ENCODE assay signal across 8 cellular contexts in the genomic region with DNA sequence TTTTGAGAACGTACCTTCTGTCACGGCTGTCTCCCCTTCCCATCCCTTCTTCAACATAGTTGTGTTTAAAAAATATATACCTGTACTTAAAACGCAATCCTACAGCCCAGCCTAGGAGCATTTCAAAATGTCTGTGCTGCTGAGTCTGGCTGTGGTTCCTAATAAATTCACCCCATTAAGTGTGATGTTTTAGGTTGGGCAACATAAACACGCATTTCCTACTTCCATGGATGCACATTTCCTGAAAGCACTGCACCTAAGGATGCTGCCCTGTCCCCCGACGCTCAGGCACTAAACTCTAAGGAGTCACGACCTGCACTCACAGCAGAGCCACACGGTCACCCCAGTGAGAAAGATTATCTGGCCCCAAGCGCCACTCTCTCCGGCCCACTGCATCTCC. TPM values are rescaled to one million over a fixed set of nuclear protein-coding genes. Genes with fewer than 3 reads are reported as not detected.
DNase-seq lines count a peak whose midpoint lies in the region; ATAC-seq, FAIRE-seq and TF ChIP-seq lines count a peak whose summit lies in the region.

No MANE protein-coding gene starts in this region.

- no peaks in the 10 kb centered on the region for H3K27me3 ChIP-seq in DOHH2 (ENCODE audit: control insufficient read depth, low read length)
- H3K27me3 ChIP-seq in H7 (ENCODE audit: control insufficient read depth, insufficient read depth, low read length): peaks cover 46% of the 10 kb centered on the region
- no peaks in the 10 kb centered on the region for H3K27me3 ChIP-seq in PC-3 (ENCODE audit: low read length)
- H3K27me3 ChIP-seq in endothelial cell of umbilical vein (ENCODE audit: control insufficient read depth in 2 of 2, insufficient read depth in 2 of 2, low read length in 2 of 2): no peaks in the 10 kb centered on the region
- peaks cover 0 to 10% (median 0%) of the 10 kb centered on the region in 3 experiments for H3K27me3 ChIP-seq in neuronal stem cell (ENCODE audit: control insufficient read depth in 3 of 3, insufficient read depth in 3 of 3, low read depth in 1 of 3, low read length in 3 of 3)

- H4K20me1 ChIP-seq in DOHH2 (ENCODE audit: control insufficient read depth, insufficient read depth, low read depth, low read length) (peaks cover 11% of the 10 kb centered on the region; the same call in 1 of the 2 replicates), PC-3 (ENCODE audit: low read length) (peaks cover 5% of the 10 kb centered on the region; the same call in 1 of the 2 replicates), endothelial cell of umbilical vein (replicated peaks; ENCODE audit: control insufficient read depth, extremely low read depth, insufficient read depth, low read length) (no peaks in the 10 kb centered on the region)

- H3K4me2 ChIP-seq in DOHH2 (ENCODE audit: low read length) (peak overlapping the region; percentile 81), PC-3 (ENCODE audit: low read length) (peak overlapping the region; percentile 87), endothelial cell of umbilical vein (ENCODE audit: insufficient read depth, low read length) (peak overlapping the region; percentile 79), neuronal stem cell (ENCODE audit: insufficient read depth, low read length, poor library complexity, severe bottlenecking) (peak overlapping the region; percentile 81)

- CTCF ChIA-PET in PC-3 (lab: Charles Lee) (no interaction called here), endothelial cell of umbilical vein (lab: Charles Lee) (interaction anchor here (1.3 to 1.6 kb wide), 3 partner anchors 120 to 223 kb away, joined by 4 to 7 read pairs (median 6); a partner anchor contains a TSS)

- no peak overlapping the region for H2BK15ac ChIP-seq in neuronal stem cell (ENCODE audit: low read length)

- no peak overlapping the region for H2BK120ac ChIP-seq in neuronal stem cell (ENCODE audit: low read depth, low read length)

- H2AFZ ChIP-seq in PC-3 (ENCODE audit: low read length) (peak overlapping the region; percentile 57), endothelial cell of umbilical vein (ENCODE audit: low read depth, low read length) (peak overlapping the region; percentile 55), neuronal stem cell (ENCODE audit: low read length) (peak overlapping the region; percentile 93)

- H3K9ac ChIP-seq in PC-3 (ENCODE audit: low read length): peak overlapping the region; percentile 88
- peak overlapping the region; percentile 96 for H3K9ac ChIP-seq in endothelial cell of umbilical vein (replicated peaks; ENCODE audit: extremely low read depth, insufficient read depth, low read length)
- peak overlapping the region; percentile 97 for H3K9ac ChIP-seq in neuronal stem cell (ENCODE audit: low read depth, low read length, poor library complexity)

- H2BK12ac ChIP-seq in neuronal stem cell (ENCODE audit: low read length): peak overlapping the region; percentile 58

- peaks cover 4% of the 10 kb centered on the region for H3K79me1 ChIP-seq in neuronal stem cell (ENCODE audit: low read depth, low read length)

- H3K4ac ChIP-seq in neuronal stem cell (ENCODE audit: low read length): no peak overlapping the region

- no peak overlapping the region for H3K18ac ChIP-seq in neuronal stem cell (ENCODE audit: low read length)

- no peaks in the 10 kb centered on the region for H3K9me2 ChIP-seq in DOHH2 (replicated peaks; ENCODE audit: control insufficient read depth, low read length)
- no peaks in the 10 kb centered on the region for H3K9me2 ChIP-seq in PC-3 (replicated peaks; ENCODE audit: low read length)

- no peak for FAIRE-seq in endothelial cell of umbilical vein (lab: Jason Lieb, UNC)
- FAIRE-seq in urothelium cell line (lab: Jason Lieb, UNC): no peak

- DNase-seq in H7: no peak
- peak; percentile 18 for DNase-seq in PC-3
- DNase-seq in endothelial cell of umbilical vein (ENCODE audit: low read depth, low spot score): peak; percentile 35
- no peak for DNase-seq in neuronal stem cell (ENCODE audit: low spot score)
- DNase-seq in urothelium cell line (ENCODE audit: low spot score): no peak
- no peak for DNase-seq in midbrain (lab: John Stamatoyannopoulos, UW)
- no peak for DNase-seq in RPMI8226

- no peak overlapping the region for H4K8ac ChIP-seq in neuronal stem cell (ENCODE audit: low read depth, low read length)

- intact Hi-C loops in PC-3 (cut with micrococcal nuclease): loop anchor here (5.0 to 10.0 kb wide), 3 partner anchors 100 to 563 kb away; no protein-coding TSS in a partner anchor
- intact Hi-C loops in endothelial cell of umbilical vein (cut with micrococcal nuclease): loop anchor here (1.0 to 5.0 kb wide), 6 partner anchors 160 to 561 kb away; a partner anchor contains a TSS

- POLR2A ChIA-PET in PC-3 (lab: Charles Lee; ENCODE audit: unreplicated experiment): no interaction called here
- POLR2A ChIA-PET in endothelial cell of umbilical vein (lab: Charles Lee): no interaction called here

- H3K9me1 ChIP-seq in endothelial cell of umbilical vein (replicated peaks; ENCODE audit: control insufficient read depth, extremely low read depth, insufficient read depth, low read length): no peaks in the 10 kb centered on the region

- TF ChIP-seq CTCF in DOHH2 (IDR thresholded peaks at IDR 0.05; ENCODE audit: low read depth, low read length, poor library complexity, severe bottlenecking): no peak
- no peak for TF ChIP-seq CTCF in PC-3 (conservative IDR thresholded peaks at IDR 0.05; ENCODE audit: low read depth, low read length)
- TF ChIP-seq CTCF in endothelial cell of umbilical vein (IDR thresholded peaks at IDR 0.05; ENCODE audit: extremely low read depth in 1 of 2, insufficient read depth in 1 of 2, low read depth in 1 of 2, low read length in 2 of 2): no peak

- H3K27ac ChIP-seq in DOHH2 (ENCODE audit: low read depth, low read length) (peak overlapping the region; percentile 85), PC-3 (ENCODE audit: low read length) (peak overlapping the region; percentile 44; the same call in 1 of the 2 replicates), endothelial cell of umbilical vein (ENCODE audit: insufficient read depth, low read depth, low read length) (peak overlapping the region; percentile 97), neuronal stem cell (replicated peaks; ENCODE audit: low read length) (no peak overlapping the region)

- peak overlapping the region; percentile 99 for H2BK5ac ChIP-seq in neuronal stem cell (ENCODE audit: low read length)

- peak overlapping the region; percentile 5 for H3K14ac ChIP-seq in neuronal stem cell (ENCODE audit: low read length)

- no peak overlapping the region for H2AK5ac ChIP-seq in neuronal stem cell (ENCODE audit: low read depth, low read length)

- no CpG with 5 or more reads among the region's 10 CpGs for WGBS in neuronal stem cell (ENCODE audit: extremely low coverage in 2 of 2, insufficient read length in 2 of 2, insufficient replicate concordance in 1 of 2), 2 donors

- H3K4me1 ChIP-seq in DOHH2 (ENCODE audit: control insufficient read depth, low read length) (peaks cover 61% of the 10 kb centered on the region), PC-3 (ENCODE audit: insufficient read depth, low read length) (peaks cover 39% of the 10 kb centered on the region), endothelial cell of umbilical vein (ENCODE audit: control insufficient read depth, extremely low read depth, insufficient read depth, low read length) (peaks cover 39% of the 10 kb centered on the region), neuronal stem cell (ENCODE audit: control insufficient read depth in 2 of 2, insufficient read depth in 1 of 2, low read depth in 1 of 2, low read length in 2 of 2) (peaks cover 5 to 32% of the 10 kb centered on the region in 2 donors)

- H3F3A ChIP-seq in DOHH2 (ENCODE audit: control insufficient read depth, insufficient read depth): peaks cover 16% of the 10 kb centered on the region
- H3F3A ChIP-seq in PC-3 (ENCODE audit: low read length, unreplicated experiment): no peaks in the 10 kb centered on the region

- H3K36me3 ChIP-seq in DOHH2 (ENCODE audit: control insufficient read depth, low read length): peaks cover 31% of the 10 kb centered on the region
- H3K36me3 ChIP-seq in H7 (replicated peaks; ENCODE audit: control insufficient read depth, insufficient read depth, low read length): no peaks in the 10 kb centered on the region
- no peaks in the 10 kb centered on the region for H3K36me3 ChIP-seq in PC-3 (ENCODE audit: low read depth, low read length)
- H3K36me3 ChIP-seq in endothelial cell of umbilical vein (ENCODE audit: control insufficient read depth in 2 of 2, extremely low read depth in 1 of 2, insufficient read depth in 2 of 2, low read length in 2 of 2): no peaks in the 10 kb centered on the region
- H3K36me3 ChIP-seq in neuronal stem cell (replicated peaks in 1 of 2; ENCODE audit: control insufficient read depth in 2 of 2, insufficient read depth in 2 of 2, low read length in 2 of 2): peaks cover 0 to 9% of the 10 kb centered on the region in 2 donors

- dilution Hi-C loops in endothelial cell of umbilical vein (cut with MboI; ENCODE audit: extremely low pct_ligation_motif_present, low sequenced_read_pairs): no loop called here

- no peak overlapping the region for H4K91ac ChIP-seq in neuronal stem cell (ENCODE audit: low read depth, low read length, poor library complexity)

- ATAC-seq in PC-3: peak; percentile 2; the same call in 1 of the 2 replicates

- peak overlapping the region; percentile 93 for H3K23ac ChIP-seq in neuronal stem cell (ENCODE audit: low read depth, low read length, poor library complexity)

- H3K79me2 ChIP-seq in DOHH2 (ENCODE audit: control insufficient read depth, low read length) (peaks cover 94% of the 10 kb centered on the region), PC-3 (ENCODE audit: low read length) (peaks cover 84% of the 10 kb centered on the region), endothelial cell of umbilical vein (ENCODE audit: control insufficient read depth, insufficient read depth, low read length) (peaks cover 63% of the 10 kb centered on the region)

- H3K9me3 ChIP-seq in DOHH2 (ENCODE audit: control insufficient read depth, insufficient read depth, low read length) (no peaks in the 10 kb centered on the region), PC-3 (ENCODE audit: low read length) (no peaks in the 10 kb centered on the region), endothelial cell of umbilical vein (replicated peaks; ENCODE audit: control insufficient read depth, insufficient read depth, low read length) (no peaks in the 10 kb centered on the region), neuronal stem cell (replicated peaks in 1 of 2; ENCODE audit: control insufficient read depth in 2 of 2, insufficient read depth in 1 of 2, low read depth in 1 of 2, low read length in 2 of 2) (peaks cover 0 to 9% of the 10 kb centered on the region in 2 donors)

- H3K4me3 ChIP-seq in DOHH2 (ENCODE audit: low read length) (peak overlapping the region; percentile 99), H7 (ENCODE audit: insufficient read depth, low read depth, low read length) (peak overlapping the region; percentile 83), PC-3 (ENCODE audit: low read length) (peak overlapping the region; percentile 96), endothelial cell of umbilical vein (replicated peaks in 1 of 3; ENCODE audit: insufficient read depth in 1 of 3, low read depth in 1 of 3, low read length in 3 of 3) (peak overlapping the region; percentile 62 to 80 (median 67)), neuronal stem cell (ENCODE audit: low read length in 2 of 2) (peak overlapping the region; percentile 82 to 96)

- TF ChIP-seq POLR2A in endothelial cell of umbilical vein (IDR thresholded peaks at IDR 0.05; ENCODE audit: low read depth, low read length): no peak

- no TSS peak for BruUV-seq in PC-3 (replicated peaks; lab: Mats Ljungman, UMichigan)
- no TSS peak for BruUV-seq in endothelial cell of umbilical vein (replicated peaks; lab: Mats Ljungman, UMichigan)

RNA-seq across cellular contexts. Expression of a gene that starts 1.2 kb away (rescaled TPM):
- 2.1 and 5.2 TPM in 2 replicates for total RNA-seq in H7 (2014; rRNA removed; shearing (Covaris generic))
- 13.9 and 25.3 TPM in 2 replicates for total RNA-seq in PC-3 (2014; rRNA removed)
- total RNA-seq in endothelial cell of umbilical vein: 19.5 and 22.7 TPM in 2 replicates
- polyA plus RNA-seq in endothelial cell of umbilical vein: 4.8 and 6.0 TPM in 2 replicates
- 8.1 and 8.4 TPM in 2 replicates for polyA plus RNA-seq in endothelial cell of umbilical vein (2011; cell fraction: cytosol; rRNA removed)
- 20.1 and 25.6 TPM in 2 replicates for polyA plus RNA-seq in endothelial cell of umbilical vein (2011; cell fraction: nucleus; rRNA removed)
- polyA plus RNA-seq in endothelial cell of umbilical vein (2012): 9.7 and 13.9 TPM in 2 replicates
- 16.8 and 18.9 TPM in 2 replicates for polyA minus RNA-seq in endothelial cell of umbilical vein
- polyA minus RNA-seq in endothelial cell of umbilical vein (2011; cell fraction: cytosol; rRNA and poly(A)+ RNA removed): 17.8 TPM
- 59.9 and 81.7 TPM in 2 replicates for polyA minus RNA-seq in endothelial cell of umbilical vein (2011; cell fraction: nucleus; rRNA and poly(A)+ RNA removed)
- polyA plus RNA-seq in neuronal stem cell (2013, experiment 1 of 2): 4.6 TPM
- polyA plus RNA-seq in neuronal stem cell (2013, experiment 2 of 2): 4.7 TPM

Comparison
In these comparisons a context has a peak if more than half of its experiments do, and no peak if none do; other contexts are left out.
1. DNase-seq: peak in PC-3 (single experiment) and endothelial cell of umbilical vein (single experiment); none in H7 (single experiment), neuronal stem cell (single experiment), urothelium cell line (single experiment), midbrain (single experiment) and RPMI8226 (single experiment).
2. Peak in every context shown above with its lines, with median percentiles within 50 percentile points of each other: H3K4me2 ChIP-seq, H3K4me3 ChIP-seq, H2AFZ ChIP-seq and H3K9ac ChIP-seq.